In genomic region chr20:51767867-51768758, GRCh38 we compare ENCODE assay signal across 8 cellular contexts. TPM values are rescaled to one million over a fixed set of nuclear protein-coding genes. Genes with fewer than 3 reads are reported as not detected.
DNase-seq lines count a peak whose midpoint lies in the region; ATAC-seq and TF ChIP-seq lines count a peak whose summit lies in the region.

Gene ATP9A, minus strand, starts transcription at chr20:51768390. Its CDS starts 21 bp downstream, at chr20:51768369.

- peaks cover 0 to 33% (median 0%) of the 10 kb centered on the region in 3 donors for H3K4me1 ChIP-seq in gastroesophageal sphincter

- no peak for DNase-seq in activated CD4-positive, alpha-beta T cell treated with anti-CD3 and anti-CD28 coated beads, Interleukin-2, amount 10 ng/mL, durations not matched to agents 24 days and 14 days
- DNase-seq in activated CD4-positive, alpha-beta T cell treated with anti-CD3 and anti-CD28 coated beads, Interleukin-2, amount 50 U/mL, for 4 hours = no peak
- no peak for DNase-seq in activated CD4-positive, alpha-beta memory T cell treated with anti-CD3 and anti-CD28 coated beads, Interleukin-2, amount 10 ng/mL, durations not matched to agents 7 days and 5 days
- peak; percentile 13 for DNase-seq in neural crest cell (ENCODE audit: low read depth, low spot score)

- peak within 1 kb of the TSS; percentile 11 to 86 (median 83) for H3K27ac ChIP-seq in gastroesophageal sphincter

- WGBS in gastroesophageal sphincter (ENCODE audit: low coverage in 1 of 2), 2 donors = no CpG with 5 or more reads among the region's 131 CpGs

- H3K4me1 Mint-ChIP-seq in activated CD4-positive, alpha-beta T cell treated with anti-CD3 and anti-CD28 coated beads, Interleukin-2, amount 10 ng/mL, durations not matched to agents 24 days and 14 days = peaks cover 5% of the 10 kb centered on the region
- H3K4me1 Mint-ChIP-seq in activated CD4-positive, alpha-beta memory T cell treated with anti-CD3 and anti-CD28 coated beads, Interleukin-2, amount 10 ng/mL, durations not matched to agents 7 days and 5 days = peaks cover 17% of the 10 kb centered on the region
- H3K4me1 Mint-ChIP-seq in neural crest cell = peaks cover 15% of the 10 kb centered on the region

- no peak for TF ChIP-seq CTCF in gastroesophageal sphincter (IDR thresholded peaks at IDR 0.05)
- peak; percentile 29 for TF ChIP-seq CTCF in neural crest cell (conservative IDR thresholded peaks at IDR 0.05)

- TF ChIP-seq EP300 in gastroesophageal sphincter (IDR thresholded peaks at IDR 0.05) = no peak

- peak within 1 kb of the TSS; percentile 80 for H3K4me3 Mint-ChIP-seq in activated CD4-positive, alpha-beta T cell treated with anti-CD3 and anti-CD28 coated beads, Interleukin-2, amount 10 ng/mL, durations not matched to agents 24 days and 14 days
- H3K4me3 Mint-ChIP-seq in activated CD4-positive, alpha-beta memory T cell treated with anti-CD3 and anti-CD28 coated beads, Interleukin-2, amount 10 ng/mL, durations not matched to agents 7 days and 5 days = peak within 1 kb of the TSS; percentile 58
- peak within 1 kb of the TSS; percentile 91 for H3K4me3 Mint-ChIP-seq in neural crest cell

- no peaks in the 10 kb centered on the region for H3K9me3 Mint-ChIP-seq in activated CD4-positive, alpha-beta T cell treated with anti-CD3 and anti-CD28 coated beads, Interleukin-2, amount 10 ng/mL, durations not matched to agents 24 days and 14 days
- H3K9me3 Mint-ChIP-seq in activated CD4-positive, alpha-beta memory T cell treated with anti-CD3 and anti-CD28 coated beads, Interleukin-2, amount 10 ng/mL, durations not matched to agents 7 days and 5 days = no peaks in the 10 kb centered on the region
- no peaks in the 10 kb centered on the region for H3K9me3 Mint-ChIP-seq in neural crest cell

- intact Hi-C loops in activated CD4-positive, alpha-beta T cell treated with anti-CD3 and anti-CD28 coated beads, Interleukin-2, amount 10 ng/mL, durations not matched to agents 24 days and 14 days (cut with micrococcal nuclease) = loop anchor here (5.0 kb wide), 2 partner anchors 34 to 71 kb away; partner anchors contain the start of gene SALL4

- no peaks in the 10 kb centered on the region for H3K36me3 ChIP-seq in gastroesophageal sphincter

- no peaks in the 10 kb centered on the region for H3K27me3 ChIP-seq in gastroesophageal sphincter

- peaks cover 3% of the 10 kb centered on the region for H3K36me3 Mint-ChIP-seq in activated CD4-positive, alpha-beta T cell treated with anti-CD3 and anti-CD28 coated beads, Interleukin-2, amount 10 ng/mL, durations not matched to agents 24 days and 14 days (ENCODE audit: low read depth)
- peaks cover 7% of the 10 kb centered on the region for H3K36me3 Mint-ChIP-seq in activated CD4-positive, alpha-beta memory T cell treated with anti-CD3 and anti-CD28 coated beads, Interleukin-2, amount 10 ng/mL, durations not matched to agents 7 days and 5 days (ENCODE audit: low read depth)
- H3K36me3 Mint-ChIP-seq in neural crest cell (ENCODE audit: low read depth) = peaks cover 2% of the 10 kb centered on the region

- POLR2A ChIA-PET in activated CD4-positive, alpha-beta memory T cell treated with anti-CD3 and anti-CD28 coated beads, Interleukin-2, amount 10 ng/mL, durations not matched to agents 7 days and 5 days (lab: Charles Lee) = no interaction called here

- peaks cover 36% of the 10 kb centered on the region for H3K27me3 Mint-ChIP-seq in activated CD4-positive, alpha-beta T cell treated with anti-CD3 and anti-CD28 coated beads, Interleukin-2, amount 10 ng/mL, durations not matched to agents 24 days and 14 days
- H3K27me3 Mint-ChIP-seq in activated CD4-positive, alpha-beta memory T cell treated with anti-CD3 and anti-CD28 coated beads, Interleukin-2, amount 10 ng/mL, durations not matched to agents 7 days and 5 days = peaks cover 42% of the 10 kb centered on the region
- H3K27me3 Mint-ChIP-seq in neural crest cell (ENCODE audit: low read depth) = peaks cover 5% of the 10 kb centered on the region

- CTCF ChIA-PET in activated CD4-positive, alpha-beta memory T cell treated with anti-CD3 and anti-CD28 coated beads, Interleukin-2, amount 10 ng/mL, durations not matched to agents 7 days and 5 days (lab: Charles Lee) = no interaction called here

- TF ChIP-seq POLR2A in gastroesophageal sphincter (IDR thresholded peaks at IDR 0.05) = no peak

- H3K27ac Mint-ChIP-seq in activated CD4-positive, alpha-beta T cell treated with anti-CD3 and anti-CD28 coated beads, Interleukin-2, amount 10 ng/mL, durations not matched to agents 24 days and 14 days = peak within 1 kb of the TSS; percentile 68
- no peak within 1 kb of the TSS for H3K27ac Mint-ChIP-seq in activated CD4-positive, alpha-beta memory T cell treated with anti-CD3 and anti-CD28 coated beads, Interleukin-2, amount 10 ng/mL, durations not matched to agents 7 days and 5 days
- H3K27ac Mint-ChIP-seq in neural crest cell (ENCODE audit: unreplicated experiment) = peak within 1 kb of the TSS; percentile 84

- no peaks in the 10 kb centered on the region for H3K9me3 ChIP-seq in gastroesophageal sphincter

- H3K4me3 ChIP-seq in gastroesophageal sphincter = peak within 1 kb of the TSS; percentile 79 to 86

- ATAC-seq in gastroesophageal sphincter (peak; percentile 64), GM18517 (IDR thresholded peaks at IDR 0.05; ENCODE audit: unreplicated experiment) (no peak), GM19397 (IDR thresholded peaks at IDR 0.05; ENCODE audit: unreplicated experiment) (no peak), HG03097 (IDR thresholded peaks at IDR 0.05; ENCODE audit: low FRiP score, unreplicated experiment) (no peak)

RNA-seq across cellular contexts. Expression of gene ATP9A, which starts in this region (rescaled TPM):
- total RNA-seq in activated CD4-positive, alpha-beta T cell treated with anti-CD3 and anti-CD28 coated beads, Interleukin-2, amount 10 ng/mL, durations not matched to agents 24 days and 14 days = 14.7 and 16.1 TPM in 2 replicates
- 1 to 10 TPM; 1.0 to 1.2 TPM for total RNA-seq in activated CD4-positive, alpha-beta memory T cell treated with anti-CD3 and anti-CD28 coated beads, Interleukin-2, amount 10 ng/mL, durations not matched to agents 7 days and 5 days
- total RNA-seq in gastroesophageal sphincter (10 to 100 TPM; 49.3 to 80.2 (median 57.7) TPM), neural crest cell (38.9 and 39.0 TPM in 2 replicates)
